ENCODE assay signal across 7 cellular contexts in the genomic region with DNA sequence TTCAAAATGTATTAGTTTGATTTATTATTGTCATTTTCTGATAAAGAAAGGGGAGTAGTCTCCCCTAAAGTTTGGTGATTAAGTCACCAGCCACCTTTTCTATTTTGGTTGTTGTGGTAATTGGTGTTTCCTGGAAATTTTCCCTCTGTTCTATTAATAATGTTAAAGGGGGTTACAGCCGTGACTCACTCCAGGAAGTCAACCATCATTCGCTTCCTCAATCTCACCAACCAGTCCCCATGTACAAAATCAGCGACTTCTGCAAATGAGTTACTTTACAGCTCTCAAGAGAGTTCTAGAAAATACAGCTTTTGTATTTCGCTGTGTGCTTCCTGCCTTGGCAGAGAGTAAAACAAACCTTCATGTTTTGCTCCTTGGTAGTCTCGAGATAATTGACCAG.
DNase-seq lines count a peak whose midpoint lies in the region; ATAC-seq and TF ChIP-seq lines count a peak whose summit lies in the region.

No MANE protein-coding gene starts in this region.

- H3K4me3 ChIP-seq in esophagus squamous epithelium, result no peak overlapping the region

- DNase-seq in SIG-M5 treated with dmso at 0.1 percent for 504 hours (lab: John Stamatoyannopoulos, UW; ENCODE audit: unreplicated experiment) (peak; percentile 88), esophagus squamous epithelium (lab: John Stamatoyannopoulos, UW) (no peak), AG08395 (ENCODE audit: low spot score) (no peak), mucosa of gallbladder (ENCODE audit: low spot score) (no peak)
- DNase-seq in stimulated activated naive CD8-positive, alpha-beta T cell treated with anti-CD3 and anti-CD28 coated beads, Interleukin-15, Interleukin-2, amounts not matched to agents 100 U/mL and 50 U/mL, for 24 hours, result peak; percentile 28

- intact Hi-C loops in esophagus squamous epithelium (cut with DNase I), result no loop called here

- no peaks in the 10 kb centered on the region for H3K9me3 ChIP-seq in esophagus squamous epithelium

- 54 to 68% methylated on average over 5 of the region's 5 CpGs for WGBS in esophagus squamous epithelium, 2 donors

- peak overlapping the region in 3 of 4 donors; percentile 13 to 74 (median 45) for H3K27ac ChIP-seq in esophagus squamous epithelium

- H3K27me3 ChIP-seq in esophagus squamous epithelium, result no peaks in the 10 kb centered on the region

- H3K36me3 ChIP-seq in esophagus squamous epithelium, result no peaks in the 10 kb centered on the region

- ATAC-seq in GM19035 (IDR thresholded peaks at IDR 0.05; ENCODE audit: unreplicated experiment) (peak; percentile 87), HG02970 (IDR thresholded peaks at IDR 0.05; ENCODE audit: low FRiP score, unreplicated experiment) (peak; percentile 87)
- ATAC-seq in stimulated activated naive CD8-positive, alpha-beta T cell treated with anti-CD3 and anti-CD28 coated beads, Interleukin-15, Interleukin-2, amounts not matched to agents 100 U/mL and 50 U/mL, for 24 hours, result peak; percentile 77

- peaks cover 4 to 30% (median 8%) of the 10 kb centered on the region in 3 donors for H3K4me1 ChIP-seq in esophagus squamous epithelium

- no peak for TF ChIP-seq CTCF in esophagus squamous epithelium (IDR thresholded peaks at IDR 0.05)

- no peak for TF ChIP-seq POLR2A in esophagus squamous epithelium (IDR thresholded peaks at IDR 0.05)

Comparison
In these comparisons a context has a peak if more than half of its experiments do, and no peak if none do; other contexts are left out.
1. DNase-seq: peak in SIG-M5 treated with dmso at 0.1 percent for 504 hours (single experiment) and stimulated activated naive CD8-positive, alpha-beta T cell treated with anti-CD3 and anti-CD28 coated beads, Interleukin-15, Interleukin-2, amounts not matched to agents 100 U/mL and 50 U/mL, for 24 hours (single experiment); none in esophagus squamous epithelium (single experiment), AG08395 (single experiment) and mucosa of gallbladder (single experiment).
2. Peak in every context shown above with its lines, with median percentiles within 50 percentile points of each other: ATAC-seq.